19 cellular contexts compared by ENCODE assay signal in the genomic region with DNA sequence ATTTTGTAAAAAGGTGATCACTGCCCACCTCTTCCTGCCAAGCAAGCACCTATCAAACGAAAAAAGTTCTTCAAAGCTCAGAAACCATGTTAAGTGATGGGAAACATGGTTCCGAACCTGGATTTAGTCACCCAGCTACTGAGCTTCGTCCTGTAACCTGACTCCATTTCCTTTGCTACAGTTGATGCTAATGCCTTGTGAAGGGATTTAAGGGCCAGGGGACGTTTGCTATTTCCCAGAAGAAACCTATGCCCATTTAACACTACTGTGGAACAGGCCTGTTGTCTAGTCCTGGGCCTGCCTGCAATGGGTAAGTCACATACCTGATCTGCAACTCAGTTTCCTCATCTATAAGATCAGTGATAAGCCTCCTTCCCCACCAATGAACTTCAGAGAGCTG. TPM values are rescaled to one million over a fixed set of nuclear protein-coding genes. Genes with fewer than 3 reads are reported as not detected.
DNase-seq lines count a peak whose midpoint lies in the region; ATAC-seq and TF ChIP-seq lines count a peak whose summit lies in the region.
"Had no signal": no experiment of that assay in that cellular context is flagged by ENCODE, and none has a peak within 500 bp of the region (broad histone marks: within the 10 kb centered on the region; RNA-seq: fewer than 3 reads in every experiment).

No MANE protein-coding gene starts in this region.

- H3K4me3 ChIP-seq in GM23248 (no peak overlapping the region), smooth muscle cell (no peak overlapping the region), mucosa of descending colon (no peak overlapping the region)
- H3K4me3 ChIP-seq: esophagus squamous epithelium, spleen, suprapubic skin had no signal

- H3K36me3 ChIP-seq in GM23248 (ENCODE audit: low read depth), result peaks cover 39% of the 10 kb centered on the region
- no peaks in the 10 kb centered on the region for H3K36me3 ChIP-seq in smooth muscle cell (ENCODE audit: low read depth)
- no peaks in the 10 kb centered on the region for H3K36me3 ChIP-seq in mucosa of descending colon (ENCODE audit: low read depth)
- H3K36me3 ChIP-seq: esophagus squamous epithelium, spleen, suprapubic skin had no signal

- H3K4me1 ChIP-seq in GM23248 (ENCODE audit: insufficient read depth) (peaks cover 34% of the 10 kb centered on the region), smooth muscle cell (ENCODE audit: low read depth) (peaks cover 14% of the 10 kb centered on the region), mucosa of descending colon (ENCODE audit: low read depth) (no peaks in the 10 kb centered on the region)
- H3K4me1 ChIP-seq: suprapubic skin had no signal

- no peaks in the 10 kb centered on the region for H3K27me3 ChIP-seq in GM23248 (replicated peaks; ENCODE audit: insufficient read depth)
- no peaks in the 10 kb centered on the region for H3K27me3 ChIP-seq in smooth muscle cell (ENCODE audit: low read depth)
- H3K27me3 ChIP-seq: esophagus squamous epithelium, spleen, suprapubic skin had no signal

- peaks cover 40% of the 10 kb centered on the region for H4K20me1 ChIP-seq in GM23248 (ENCODE audit: insufficient read depth)
- peaks cover 96% of the 10 kb centered on the region for H4K20me1 ChIP-seq in smooth muscle cell (ENCODE audit: low read depth)

- ATAC-seq in mucosa of descending colon (no peak), HG03354 (IDR thresholded peaks at IDR 0.05; ENCODE audit: poor library complexity, severe bottlenecking, unreplicated experiment) (no peak)

- no peak for DNase-seq in activated T-cell treated with anti-CD3 and anti-CD28 coated beads, Interleukin-2, amount 50 U/mL, for 24 hours
- no peak for DNase-seq in activated T-cell treated with anti-CD3 and anti-CD28 coated beads, Interleukin-2, amount 50 U/mL, for 48 hours
- DNase-seq in GM23248 (no peak), smooth muscle cell (lab: John Stamatoyannopoulos, UW; ENCODE audit: unreplicated experiment) (no peak), NCI-H446 treated with DMSO at 0.1 percent for 48 hours (lab: John Stamatoyannopoulos, UW) (no peak), mucosa of descending colon (no peak)
- DNase-seq in activated naive CD8-positive, alpha-beta T cell treated with anti-CD3 and anti-CD28 coated beads for 36 hours, result no peak
- DNase-seq: activated CD8-positive, alpha-beta memory T cell treated with anti-CD3 and anti-CD28 coated beads for 24 hours; COR-L47; effector CD4-positive, alpha-beta T cell; esophagus squamous epithelium; GOT3; NCI-H1092; NCI-H2029 treated with DMSO at 0.1 percent for 48 hours; NCI-H446; RPMI8226; spleen had no signal

- no peaks in the 10 kb centered on the region for H3K27me3 Mint-ChIP-seq in activated T-cell treated with anti-CD3 and anti-CD28 coated beads, Interleukin-2, amount 50 U/mL, for 24 hours
- H3K27me3 Mint-ChIP-seq in activated naive CD8-positive, alpha-beta T cell treated with anti-CD3 and anti-CD28 coated beads for 36 hours, result no peaks in the 10 kb centered on the region

- no peaks in the 10 kb centered on the region for H3K9me3 ChIP-seq in GM23248 (ENCODE audit: low read depth)
- H3K9me3 ChIP-seq in smooth muscle cell (replicated peaks; ENCODE audit: low read depth), result no peaks in the 10 kb centered on the region
- H3K9me3 ChIP-seq in mucosa of descending colon, result no peaks in the 10 kb centered on the region
- H3K9me3 ChIP-seq: esophagus squamous epithelium, spleen, suprapubic skin had no signal

- no peaks in the 10 kb centered on the region for H3K9me2 ChIP-seq in GM23248 (ENCODE audit: insufficient read depth)

- H3K4me2 ChIP-seq in GM23248 (ENCODE audit: unreplicated experiment), result peak overlapping the region; percentile 24
- no peak overlapping the region for H3K4me2 ChIP-seq in smooth muscle cell

- H3K36me3 Mint-ChIP-seq in activated T-cell treated with anti-CD3 and anti-CD28 coated beads, Interleukin-2, amount 50 U/mL, for 24 hours (ENCODE audit: low read depth), result peaks cover 11% of the 10 kb centered on the region
- H3K36me3 Mint-ChIP-seq in activated naive CD8-positive, alpha-beta T cell treated with anti-CD3 and anti-CD28 coated beads for 36 hours, result peaks cover 55% of the 10 kb centered on the region

- peaks cover 19% of the 10 kb centered on the region for H3K9me3 Mint-ChIP-seq in activated T-cell treated with anti-CD3 and anti-CD28 coated beads, Interleukin-2, amount 50 U/mL, for 24 hours
- H3K9me3 Mint-ChIP-seq in activated naive CD8-positive, alpha-beta T cell treated with anti-CD3 and anti-CD28 coated beads for 36 hours, result peaks cover 23% of the 10 kb centered on the region

- peaks cover 96% of the 10 kb centered on the region for H3K79me2 ChIP-seq in GM23248 (ENCODE audit: insufficient read depth)
- H3K79me2 ChIP-seq in smooth muscle cell (ENCODE audit: low read depth), result peaks cover 94% of the 10 kb centered on the region

- H3K4me3 Mint-ChIP-seq in activated T-cell treated with anti-CD3 and anti-CD28 coated beads, Interleukin-2, amount 50 U/mL, for 24 hours, result peak overlapping the region; percentile 32
- no peak overlapping the region for H3K4me3 Mint-ChIP-seq in activated naive CD8-positive, alpha-beta T cell treated with anti-CD3 and anti-CD28 coated beads for 36 hours

- peaks cover 77% of the 10 kb centered on the region for H3K4me1 Mint-ChIP-seq in activated T-cell treated with anti-CD3 and anti-CD28 coated beads, Interleukin-2, amount 50 U/mL, for 24 hours (ENCODE audit: low read depth)
- H3K4me1 Mint-ChIP-seq in activated naive CD8-positive, alpha-beta T cell treated with anti-CD3 and anti-CD28 coated beads for 36 hours, result peaks cover 70% of the 10 kb centered on the region

- H2AFZ ChIP-seq in GM23248 (no peak overlapping the region), smooth muscle cell (ENCODE audit: low read depth) (no peak overlapping the region)

- intact Hi-C loops in mucosa of descending colon (cut with DNase I, micrococcal nuclease), result no loop called here

- 82 to 84% methylated on average over 4 of the region's 4 CpGs for WGBS in GM23248 (ENCODE audit: low coverage in 1 of 2, low lambda C conversion rate in 2 of 2, missing lambda C conversion rate in 2 of 2), 2 experiments
- 67% methylated on average over 4 of the region's 4 CpGs for WGBS in smooth muscle cell (ENCODE audit: low lambda C conversion rate)

- no peak for TF ChIP-seq CTCF in smooth muscle cell (IDR thresholded peaks at IDR 0.05; ENCODE audit: borderline replicate concordance, insufficient read depth, poor library complexity, severe bottlenecking)
- no peak for TF ChIP-seq CTCF in mucosa of descending colon (IDR thresholded peaks at IDR 0.05)

- H3K27ac ChIP-seq in GM23248 (peak overlapping the region; percentile 86), smooth muscle cell (ENCODE audit: low read depth) (peak overlapping the region; percentile 77)
- H3K27ac ChIP-seq: esophagus squamous epithelium, suprapubic skin had no signal

- peak overlapping the region; percentile 73 for H3K27ac Mint-ChIP-seq in activated T-cell treated with anti-CD3 and anti-CD28 coated beads, Interleukin-2, amount 50 U/mL, for 24 hours
- peak overlapping the region; percentile 97 for H3K27ac Mint-ChIP-seq in activated naive CD8-positive, alpha-beta T cell treated with anti-CD3 and anti-CD28 coated beads for 36 hours

- peaks cover 92% of the 10 kb centered on the region for H3F3A ChIP-seq in GM23248 (ENCODE audit: insufficient read depth)
- peaks cover 27% of the 10 kb centered on the region for H3F3A ChIP-seq in smooth muscle cell (ENCODE audit: low read depth)

- H3K9ac ChIP-seq in GM23248 (no peak overlapping the region), smooth muscle cell (ENCODE audit: low read depth) (no peak overlapping the region)

- in situ Hi-C loops in GM23248 (cut with MboI), result no loop called here

RNA-seq across cellular contexts. Expression of gene SERPINE2, which starts 14.8 kb away (rescaled TPM):
- 1,671 and 1,864 TPM in 2 replicates for total RNA-seq in GM23248 (2014; rRNA removed; shearing (Covaris generic))
- polyA plus RNA-seq in GM23248 (2016; fragmentation: Nextera tagmentation; extraction: Ambion mirVana) (5,355 and 5,534 TPM in 2 replicates), smooth muscle cell (2,391 and 3,094 TPM in 2 replicates)
- 10 to 100 TPM; 33.1 to 33.7 TPM for total RNA-seq in activated naive CD8-positive, alpha-beta T cell treated with anti-CD3 and anti-CD28 coated beads for 36 hours
- total RNA-seq in smooth muscle cell (2,183 and 2,362 TPM in 2 replicates), mucosa of descending colon (10 to 100 TPM; 10.6 to 15.9 (median 12.4) TPM)

Comparison
In these comparisons a context has a peak if more than half of its experiments do, and no peak if none do; other contexts are left out.
1. RNA of gene SERPINE2, which starts 14.8 kb away (total RNA-seq): 2,183 to 2,362 TPM in smooth muscle cell and 1,671 to 1,864 TPM in GM23248; 33.1 to 33.7 TPM in activated naive CD8-positive, alpha-beta T cell treated with anti-CD3 and anti-CD28 coated beads for 36 hours and 10.6 to 15.9 TPM in mucosa of descending colon; every median in the first group is over 10 times any median in the second.